15 cellular contexts compared by ENCODE assay signal in genomic region chr19:54316746-54317107, GRCh38. TPM values are rescaled to one million over a fixed set of nuclear protein-coding genes. Genes with fewer than 3 reads are reported as not detected.
A peak's percentile ranks its signal among the peaks of the same experiment; 100 is the strongest.
DNase-seq lines count a peak whose midpoint lies in the region; ATAC-seq and TF ChIP-seq lines count a peak whose summit lies in the region.
"Had no signal": no experiment of that assay in that cellular context is flagged by ENCODE, and none has a peak within 500 bp of the region (broad histone marks: within the 10 kb centered on the region; RNA-seq: fewer than 3 reads in every experiment).

No MANE protein-coding gene starts in this region.

- peaks cover 70% of the 10 kb centered on the region for H3K27me3 ChIP-seq in A673 (replicated peaks; ENCODE audit: insufficient read depth, low read depth, low read length, poor library complexity)
- no peaks in the 10 kb centered on the region for H3K27me3 ChIP-seq in HCT116 (ENCODE audit: insufficient read depth, low read length)

- H3K4me3 ChIP-seq in A673 (ENCODE audit: low read depth, low read length, poor library complexity, severe bottlenecking), result no peak overlapping the region
- H3K4me3 ChIP-seq in HCT116 (replicated peaks in 1 of 2; ENCODE audit: low read depth in 1 of 2, low read length in 2 of 2), result no peak overlapping the region

- no peak overlapping the region for H3K27ac Mint-ChIP-seq in activated CD4-positive, alpha-beta memory T cell treated with anti-CD3 and anti-CD28 coated beads for 36 hours
- H3K27ac Mint-ChIP-seq: brain; effector memory CD8-positive, alpha-beta T cell; stimulated activated effector memory CD8-positive, alpha-beta T cell treated with anti-CD3 and anti-CD28 coated beads, Interleukin-12 subunit alpha, Interleukin-12 subunit beta, amount 100 ng/mL, for 72 hours had no signal

- BruUV-seq in A673 (replicated peaks; lab: Mats Ljungman, UMichigan), result no TSS peak
- BruUV-seq in HCT116 (replicated peaks; lab: Mats Ljungman, UMichigan), result no TSS peak

- DNase-seq in A673 (ENCODE audit: low spot score) (peak; percentile 37), HCT116 (ENCODE audit: low read depth, low spot score) (no peak), OCI-M1 (lab: John Stamatoyannopoulos, UW) (peak; percentile 36), left kidney (ENCODE audit: low read depth, low spot score) (peak; percentile 27), C1 segment of cervical spinal cord (lab: John Stamatoyannopoulos, UW) (no peak), RKO (ENCODE audit: low spot score) (no peak)
- DNase-seq in activated naive CD4-positive, alpha-beta T cell treated with anti-CD3 and anti-CD28 coated beads, Interleukin-2, amount 50 U/mL, for 16 hours, result no peak
- no peak for DNase-seq in activated CD4-positive, alpha-beta memory T cell treated with anti-CD3 and anti-CD28 coated beads for 36 hours
- DNase-seq: effector memory CD8-positive, alpha-beta T cell; foreskin melanocyte; left colon; NCI-H1092 had no signal

- H3K36me3 ChIP-seq in A673 (ENCODE audit: insufficient read depth, low read length, poor library complexity, severe bottlenecking) (no peaks in the 10 kb centered on the region), HCT116 (ENCODE audit: control insufficient read depth in 1 of 2, insufficient read depth in 2 of 2, low read length in 2 of 2) (no peaks in the 10 kb centered on the region)

- H3K36me3 Mint-ChIP-seq in activated CD4-positive, alpha-beta memory T cell treated with anti-CD3 and anti-CD28 coated beads for 36 hours, result no peaks in the 10 kb centered on the region
- H3K36me3 Mint-ChIP-seq: brain; stimulated activated effector memory CD8-positive, alpha-beta T cell treated with anti-CD3 and anti-CD28 coated beads, Interleukin-12 subunit alpha, Interleukin-12 subunit beta, amount 100 ng/mL, for 72 hours had no signal

- no peaks in the 10 kb centered on the region for H3K4me1 Mint-ChIP-seq in activated CD4-positive, alpha-beta memory T cell treated with anti-CD3 and anti-CD28 coated beads for 36 hours (ENCODE audit: low read depth)
- H3K4me1 Mint-ChIP-seq: brain had no signal

- no peaks in the 10 kb centered on the region for H3K9me3 Mint-ChIP-seq in activated CD4-positive, alpha-beta memory T cell treated with anti-CD3 and anti-CD28 coated beads for 36 hours
- H3K9me3 Mint-ChIP-seq: effector memory CD8-positive, alpha-beta T cell; stimulated activated effector memory CD8-positive, alpha-beta T cell treated with anti-CD3 and anti-CD28 coated beads, Interleukin-12 subunit alpha, Interleukin-12 subunit beta, amount 100 ng/mL, for 72 hours had no signal

- POLR2A ChIA-PET in A673 (lab: Charles Lee; ENCODE audit: low non-redundant PET) (no interaction called here), HCT116 (lab: Charles Lee) (no interaction called here)
- POLR2A ChIA-PET in activated CD4-positive, alpha-beta memory T cell treated with anti-CD3 and anti-CD28 coated beads for 36 hours (lab: Charles Lee), result interaction anchor here (0.6 kb wide), 1 partner anchor 82 kb away, joined by 3 read pairs; no protein-coding TSS in a partner anchor

- H3K4me2 ChIP-seq in HCT116 (ENCODE audit: low read length), result no peak overlapping the region

- 0 out of 2 replicates have a peak, but pooled peaks have one; percentile 27 for ATAC-seq in HCT116
- ATAC-seq: effector memory CD8-positive, alpha-beta T cell; left colon; stimulated activated effector memory CD8-positive, alpha-beta T cell treated with anti-CD3 and anti-CD28 coated beads, Interleukin-12 subunit alpha, Interleukin-12 subunit beta, amount 100 ng/mL, for 72 hours had no signal

- TF ChIP-seq CTCF in A673 (conservative IDR thresholded peaks at IDR 0.05; ENCODE audit: low read depth, low read length) (no peak), HCT116 (IDR thresholded peaks at IDR 0.05 in 2 of 3, conservative IDR thresholded peaks at IDR 0.05 in 1 of 3; ENCODE audit: borderline replicate concordance in 1 of 3, insufficient read depth in 1 of 3, low read depth in 2 of 3, low read length in 2 of 3) (no peak)

- TF ChIP-seq RAD21 in HCT116 (IDR thresholded peaks at IDR 0.05; ENCODE audit: low read depth), result no peak

- no peak for TF ChIP-seq POLR2A in HCT116 (IDR thresholded peaks at IDR 0.05; ENCODE audit: borderline replicate concordance, extremely low read depth, insufficient read depth, insufficient read length)

- CTCF ChIA-PET in A673 (lab: Charles Lee), result interaction anchor here (1.1 kb wide), 1 partner anchor 9 kb away, joined by 9 read pairs; no protein-coding TSS in a partner anchor
- CTCF ChIA-PET in HCT116 (lab: Charles Lee), result interaction anchor here (2.3 kb wide), 1 partner anchor 8 kb away, joined by 7 read pairs; no protein-coding TSS in a partner anchor
- CTCF ChIA-PET in activated CD4-positive, alpha-beta memory T cell treated with anti-CD3 and anti-CD28 coated beads for 36 hours (lab: Charles Lee), result interaction anchor here (0.6 to 3.9 kb wide), 3 partner anchors 8 to 74 kb away, joined by 3 to 19 read pairs (median 3); no protein-coding TSS in a partner anchor

- H3K9me2 ChIP-seq in HCT116 (ENCODE audit: insufficient read depth), result no peaks in the 10 kb centered on the region

- no peaks in the 10 kb centered on the region for H4K20me1 ChIP-seq in HCT116 (ENCODE audit: insufficient read depth)

- H3K9me3 ChIP-seq in A673 (ENCODE audit: low read depth, low read length, poor library complexity, severe bottlenecking) (no peaks in the 10 kb centered on the region), HCT116 (ENCODE audit: control insufficient read depth in 1 of 2, insufficient read depth in 1 of 2, low read depth in 1 of 2, low read length in 2 of 2) (peaks cover 0 to under 1% of the 10 kb centered on the region in 2 experiments; a peak in 2 of 4 replicates)

- H3K4me3 Mint-ChIP-seq in activated CD4-positive, alpha-beta memory T cell treated with anti-CD3 and anti-CD28 coated beads for 36 hours, result no peak overlapping the region
- H3K4me3 Mint-ChIP-seq: brain; effector memory CD8-positive, alpha-beta T cell; stimulated activated effector memory CD8-positive, alpha-beta T cell treated with anti-CD3 and anti-CD28 coated beads, Interleukin-12 subunit alpha, Interleukin-12 subunit beta, amount 100 ng/mL, for 72 hours had no signal

- no peak overlapping the region for H3K9ac ChIP-seq in HCT116 (ENCODE audit: low read length)

- intact Hi-C loops in A673 (cut with micrococcal nuclease; ENCODE audit: unreplicated experiment) (no loop called here), HCT116 (cut with micrococcal nuclease) (no loop called here)
- intact Hi-C loops in activated CD4-positive, alpha-beta memory T cell treated with anti-CD3 and anti-CD28 coated beads for 36 hours (cut with micrococcal nuclease), result no loop called here

- RAD21 ChIA-PET in HCT116 (lab: Charles Lee; ENCODE audit: low non-redundant PET in 1 of 2, low total read pairs in 2 of 2, uncharacterized antibody in 2 of 2, unreplicated experiment in 2 of 2), result no interaction called here

- H3K27ac ChIP-seq in A673 (ENCODE audit: low read depth, low read length, poor library complexity, severe bottlenecking) (no peak overlapping the region), HCT116 (ENCODE audit: low read depth, low read length) (no peak overlapping the region)

- H3K79me2 ChIP-seq in HCT116 (ENCODE audit: insufficient read depth, low read length), result no peaks in the 10 kb centered on the region

- peaks cover 36% of the 10 kb centered on the region for H3K27me3 Mint-ChIP-seq in activated CD4-positive, alpha-beta memory T cell treated with anti-CD3 and anti-CD28 coated beads for 36 hours

- H3K4me1 ChIP-seq in A673 (ENCODE audit: insufficient read depth, low read length, poor library complexity, severe bottlenecking), result no peaks in the 10 kb centered on the region
- no peaks in the 10 kb centered on the region for H3K4me1 ChIP-seq in HCT116 (ENCODE audit: control insufficient read depth in 1 of 2, insufficient read depth in 2 of 2, low read length in 2 of 2)

- H2AFZ ChIP-seq in HCT116 (ENCODE audit: low read depth, low read length, poor library complexity, severe bottlenecking), result no peak overlapping the region

TF ChIP-seq in HCT116, 20 proteins besides CTCF, POLR2A, EP300 and RAD21:
- TF ChIP-seq EGR1 (IDR thresholded peaks at IDR 0.05; ENCODE audit: low read depth) (no peak), CBX3 (IDR thresholded peaks at IDR 0.05; ENCODE audit: low read depth) (no peak), EZH2phosphoT487 (IDR thresholded peaks at IDR 0.05; ENCODE audit: borderline replicate concordance) (no peak), YY1 (IDR thresholded peaks at IDR 0.05; ENCODE audit: extremely low read depth, insufficient replicate concordance, low read depth, low read length) (no peak), TCF7L2 (IDR thresholded peaks at IDR 0.05; ENCODE audit: borderline replicate concordance, extremely low read depth, insufficient read depth, insufficient read length) (no peak)

RNA-seq across cellular contexts. Expression of gene LILRA5, which starts 3.8 kb away (rescaled TPM):
- total RNA-seq in A673 (2021), result not detected in 2 replicates
- not detected for total RNA-seq in HCT116 (2021; ENCODE audit: unreplicated experiment)
- polyA plus RNA-seq in HCT116 (2012), result not detected in 2 replicates
- not detected for total RNA-seq in activated CD4-positive, alpha-beta memory T cell treated with anti-CD3 and anti-CD28 coated beads for 36 hours

RNA-seq across cellular contexts. Expression of gene LILRA4, which starts 22.2 kb away (rescaled TPM):
- not detected in 2 replicates for total RNA-seq in A673 (2021)
- total RNA-seq in HCT116 (2021; ENCODE audit: unreplicated experiment), result not detected
- polyA plus RNA-seq in HCT116 (2012), result not detected in 2 replicates
- total RNA-seq in activated CD4-positive, alpha-beta memory T cell treated with anti-CD3 and anti-CD28 coated beads for 36 hours, result not detected
- total RNA-seq: left colon, osteoblast had no signal

RNA-seq across cellular contexts. Expression of gene LILRB2, which starts 35.8 kb away (rescaled TPM):
- total RNA-seq in A673 (2021), result not detected in 2 replicates
- not detected for total RNA-seq in HCT116 (2021; ENCODE audit: unreplicated experiment)
- polyA plus RNA-seq in HCT116 (2012), result not detected in 2 replicates
- total RNA-seq in activated CD4-positive, alpha-beta memory T cell treated with anti-CD3 and anti-CD28 coated beads for 36 hours, result not detected
- total RNA-seq: osteoblast had no signal

RNA-seq across cellular contexts. Expression of gene LAIR1, which starts 48.0 kb away (rescaled TPM):
- total RNA-seq in A673 (2021) (not detected in 2 replicates), HCT116 (2021; ENCODE audit: unreplicated experiment) (0.89 TPM)
- 0.34 and 0.39 TPM in 2 replicates for polyA plus RNA-seq in HCT116 (2012)
- 1 to 10 TPM; 4.9 to 5.7 TPM for total RNA-seq in activated CD4-positive, alpha-beta memory T cell treated with anti-CD3 and anti-CD28 coated beads for 36 hours

RNA-seq across cellular contexts. Expression of gene LILRB5, which starts 59.7 kb away (rescaled TPM):
- not detected in 2 replicates for total RNA-seq in A673 (2021)
- not detected for total RNA-seq in HCT116 (2021; ENCODE audit: unreplicated experiment)
- polyA plus RNA-seq in HCT116 (2012), result 0.05 TPM in 1 of 2 replicates, not detected in the other
- not detected for total RNA-seq in activated CD4-positive, alpha-beta memory T cell treated with anti-CD3 and anti-CD28 coated beads for 36 hours
- total RNA-seq: osteoblast had no signal

Comparison
In these comparisons a context has a peak if more than half of its experiments do, and no peak if none do; other contexts are left out.
1. DNase-seq: peak in A673 (single experiment), OCI-M1 (single experiment) and left kidney (single experiment); none in HCT116 (single experiment), C1 segment of cervical spinal cord (0 of 14), RKO (single experiment), activated naive CD4-positive, alpha-beta T cell treated with anti-CD3 and anti-CD28 coated beads, Interleukin-2, amount 50 U/mL, for 16 hours (single experiment) and activated CD4-positive, alpha-beta memory T cell treated with anti-CD3 and anti-CD28 coated beads for 36 hours (single experiment).